Comparison of ENCODE assay signal across 1 cellular context in the genomic region with DNA sequence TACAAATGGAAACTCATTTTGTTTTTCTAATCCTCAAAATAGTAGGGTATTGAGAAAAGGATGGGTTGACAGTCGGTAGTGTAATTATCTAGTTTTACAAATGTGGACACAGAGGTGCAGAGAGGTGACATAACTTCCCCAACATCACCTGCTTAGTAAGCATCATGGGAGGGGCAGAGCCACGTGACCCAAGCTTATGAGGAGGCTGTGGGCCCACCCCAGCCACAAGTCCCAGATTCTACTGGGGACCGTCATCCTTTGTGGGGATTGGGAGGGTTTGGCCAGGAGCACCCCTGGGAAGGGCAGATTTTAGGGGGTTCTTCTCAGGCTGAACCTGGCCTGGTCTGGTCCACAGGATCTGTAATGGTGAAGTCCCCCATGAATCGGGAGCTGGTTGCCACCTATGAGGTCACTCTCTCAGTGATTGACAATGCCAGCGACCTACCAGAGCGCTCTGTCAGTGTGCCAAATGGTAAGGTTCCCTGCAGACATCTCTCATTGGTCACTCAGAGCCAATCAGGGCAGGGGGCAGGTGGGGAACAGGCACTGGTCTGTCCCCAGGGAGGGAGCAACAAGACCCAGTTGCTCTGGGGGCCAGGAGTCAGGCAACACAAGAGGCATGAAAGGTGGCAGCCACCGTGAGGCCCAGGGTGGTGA.
TF ChIP-seq lines count a peak whose summit lies in the region.

No MANE protein-coding gene starts in this region.

TF ChIP-seq in GM23338, 12 proteins besides CTCF, POLR2A, EP300 and RAD21 (continued from another document):
- TF ChIP-seq, protein P1, sequence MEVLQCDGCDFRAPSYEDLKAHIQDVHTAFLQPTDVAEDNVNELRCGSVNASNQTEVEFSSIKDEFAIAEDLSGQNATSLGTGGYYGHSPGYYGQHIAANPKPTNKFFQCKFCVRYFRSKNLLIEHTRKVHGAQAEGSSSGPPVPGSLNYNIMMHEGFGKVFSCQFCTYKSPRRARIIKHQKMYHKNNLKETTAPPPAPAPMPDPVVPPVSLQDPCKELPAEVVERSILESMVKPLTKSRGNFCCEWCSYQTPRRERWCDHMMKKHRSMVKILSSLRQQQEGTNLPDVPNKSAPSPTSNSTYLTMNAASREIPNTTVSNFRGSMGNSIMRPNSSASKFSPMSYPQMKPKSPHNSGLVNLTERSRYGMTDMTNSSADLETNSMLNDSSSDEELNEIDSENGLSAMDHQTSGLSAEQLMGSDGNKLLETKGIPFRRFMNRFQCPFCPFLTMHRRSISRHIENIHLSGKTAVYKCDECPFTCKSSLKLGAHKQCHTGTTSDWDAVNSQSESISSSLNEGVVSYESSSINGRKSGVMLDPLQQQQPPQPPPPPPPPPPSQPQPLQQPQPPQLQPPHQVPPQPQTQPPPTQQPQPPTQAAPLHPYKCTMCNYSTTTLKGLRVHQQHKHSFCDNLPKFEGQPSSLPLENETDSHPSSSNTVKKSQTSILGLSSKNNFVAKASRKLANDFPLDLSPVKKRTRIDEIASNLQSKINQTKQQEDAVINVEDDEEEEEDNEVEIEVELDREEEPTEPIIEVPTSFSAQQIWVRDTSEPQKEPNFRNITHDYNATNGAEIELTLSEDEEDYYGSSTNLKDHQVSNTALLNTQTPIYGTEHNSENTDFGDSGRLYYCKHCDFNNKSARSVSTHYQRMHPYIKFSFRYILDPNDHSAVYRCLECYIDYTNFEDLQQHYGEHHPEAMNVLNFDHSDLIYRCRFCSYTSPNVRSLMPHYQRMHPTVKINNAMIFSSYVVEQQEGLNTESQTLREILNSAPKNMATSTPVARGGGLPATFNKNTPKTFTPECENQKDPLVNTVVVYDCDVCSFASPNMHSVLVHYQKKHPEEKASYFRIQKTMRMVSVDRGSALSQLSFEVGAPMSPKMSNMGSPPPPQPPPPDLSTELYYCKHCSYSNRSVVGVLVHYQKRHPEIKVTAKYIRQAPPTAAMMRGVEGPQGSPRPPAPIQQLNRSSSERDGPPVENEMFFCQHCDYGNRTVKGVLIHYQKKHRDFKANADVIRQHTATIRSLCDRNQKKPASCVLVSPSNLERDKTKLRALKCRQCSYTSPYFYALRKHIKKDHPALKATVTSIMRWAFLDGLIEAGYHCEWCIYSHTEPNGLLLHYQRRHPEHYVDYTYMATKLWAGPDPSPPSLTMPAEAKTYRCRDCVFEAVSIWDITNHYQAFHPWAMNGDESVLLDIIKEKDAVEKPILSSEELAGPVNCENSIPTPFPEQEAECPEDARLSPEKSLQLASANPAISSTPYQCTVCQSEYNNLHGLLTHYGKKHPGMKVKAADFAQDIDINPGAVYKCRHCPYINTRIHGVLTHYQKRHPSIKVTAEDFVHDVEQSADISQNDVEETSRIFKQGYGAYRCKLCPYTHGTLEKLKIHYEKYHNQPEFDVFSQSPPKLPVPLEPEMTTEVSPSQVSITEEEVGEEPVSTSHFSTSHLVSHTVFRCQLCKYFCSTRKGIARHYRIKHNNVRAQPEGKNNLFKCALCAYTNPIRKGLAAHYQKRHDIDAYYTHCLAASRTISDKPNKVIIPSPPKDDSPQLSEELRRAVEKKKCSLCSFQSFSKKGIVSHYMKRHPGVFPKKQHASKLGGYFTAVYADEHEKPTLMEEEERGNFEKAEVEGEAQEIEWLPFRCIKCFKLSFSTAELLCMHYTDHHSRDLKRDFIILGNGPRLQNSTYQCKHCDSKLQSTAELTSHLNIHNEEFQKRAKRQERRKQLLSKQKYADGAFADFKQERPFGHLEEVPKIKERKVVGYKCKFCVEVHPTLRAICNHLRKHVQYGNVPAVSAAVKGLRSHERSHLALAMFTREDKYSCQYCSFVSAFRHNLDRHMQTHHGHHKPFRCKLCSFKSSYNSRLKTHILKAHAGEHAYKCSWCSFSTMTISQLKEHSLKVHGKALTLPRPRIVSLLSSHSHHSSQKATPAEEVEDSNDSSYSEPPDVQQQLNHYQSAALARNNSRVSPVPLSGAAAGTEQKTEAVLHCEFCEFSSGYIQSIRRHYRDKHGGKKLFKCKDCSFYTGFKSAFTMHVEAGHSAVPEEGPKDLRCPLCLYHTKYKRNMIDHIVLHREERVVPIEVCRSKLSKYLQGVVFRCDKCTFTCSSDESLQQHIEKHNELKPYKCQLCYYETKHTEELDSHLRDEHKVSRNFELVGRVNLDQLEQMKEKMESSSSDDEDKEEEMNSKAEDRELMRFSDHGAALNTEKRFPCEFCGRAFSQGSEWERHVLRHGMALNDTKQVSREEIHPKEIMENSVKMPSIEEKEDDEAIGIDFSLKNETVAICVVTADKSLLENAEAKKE (CRISPR knock-in tag; IDR thresholded peaks at IDR 0.05) = no peak
- TF ChIP-seq ZNF114 (CRISPR knock-in tag; IDR thresholded peaks at IDR 0.05) = no peak
- no peak for TF ChIP-seq EZH2phosphoT487 (IDR thresholded peaks at IDR 0.05; ENCODE audit: unreplicated experiment)
- TF ChIP-seq, protein P2, sequence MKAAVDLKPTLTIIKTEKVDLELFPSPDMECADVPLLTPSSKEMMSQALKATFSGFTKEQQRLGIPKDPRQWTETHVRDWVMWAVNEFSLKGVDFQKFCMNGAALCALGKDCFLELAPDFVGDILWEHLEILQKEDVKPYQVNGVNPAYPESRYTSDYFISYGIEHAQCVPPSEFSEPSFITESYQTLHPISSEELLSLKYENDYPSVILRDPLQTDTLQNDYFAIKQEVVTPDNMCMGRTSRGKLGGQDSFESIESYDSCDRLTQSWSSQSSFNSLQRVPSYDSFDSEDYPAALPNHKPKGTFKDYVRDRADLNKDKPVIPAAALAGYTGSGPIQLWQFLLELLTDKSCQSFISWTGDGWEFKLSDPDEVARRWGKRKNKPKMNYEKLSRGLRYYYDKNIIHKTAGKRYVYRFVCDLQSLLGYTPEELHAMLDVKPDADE (IDR thresholded peaks at IDR 0.05) = no peak
- TF ChIP-seq, protein P3, sequence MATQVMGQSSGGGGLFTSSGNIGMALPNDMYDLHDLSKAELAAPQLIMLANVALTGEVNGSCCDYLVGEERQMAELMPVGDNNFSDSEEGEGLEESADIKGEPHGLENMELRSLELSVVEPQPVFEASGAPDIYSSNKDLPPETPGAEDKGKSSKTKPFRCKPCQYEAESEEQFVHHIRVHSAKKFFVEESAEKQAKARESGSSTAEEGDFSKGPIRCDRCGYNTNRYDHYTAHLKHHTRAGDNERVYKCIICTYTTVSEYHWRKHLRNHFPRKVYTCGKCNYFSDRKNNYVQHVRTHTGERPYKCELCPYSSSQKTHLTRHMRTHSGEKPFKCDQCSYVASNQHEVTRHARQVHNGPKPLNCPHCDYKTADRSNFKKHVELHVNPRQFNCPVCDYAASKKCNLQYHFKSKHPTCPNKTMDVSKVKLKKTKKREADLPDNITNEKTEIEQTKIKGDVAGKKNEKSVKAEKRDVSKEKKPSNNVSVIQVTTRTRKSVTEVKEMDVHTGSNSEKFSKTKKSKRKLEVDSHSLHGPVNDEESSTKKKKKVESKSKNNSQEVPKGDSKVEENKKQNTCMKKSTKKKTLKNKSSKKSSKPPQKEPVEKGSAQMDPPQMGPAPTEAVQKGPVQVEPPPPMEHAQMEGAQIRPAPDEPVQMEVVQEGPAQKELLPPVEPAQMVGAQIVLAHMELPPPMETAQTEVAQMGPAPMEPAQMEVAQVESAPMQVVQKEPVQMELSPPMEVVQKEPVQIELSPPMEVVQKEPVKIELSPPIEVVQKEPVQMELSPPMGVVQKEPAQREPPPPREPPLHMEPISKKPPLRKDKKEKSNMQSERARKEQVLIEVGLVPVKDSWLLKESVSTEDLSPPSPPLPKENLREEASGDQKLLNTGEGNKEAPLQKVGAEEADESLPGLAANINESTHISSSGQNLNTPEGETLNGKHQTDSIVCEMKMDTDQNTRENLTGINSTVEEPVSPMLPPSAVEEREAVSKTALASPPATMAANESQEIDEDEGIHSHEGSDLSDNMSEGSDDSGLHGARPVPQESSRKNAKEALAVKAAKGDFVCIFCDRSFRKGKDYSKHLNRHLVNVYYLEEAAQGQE (IDR thresholded peaks at IDR 0.05; ENCODE audit: unreplicated experiment) = no peak
- TF ChIP-seq CREB1 (CRISPR knock-in tag; IDR thresholded peaks at IDR 0.05; ENCODE audit: low read depth) = no peak
- no peak for TF ChIP-seq STAT1 (IDR thresholded peaks at IDR 0.05; ENCODE audit: unreplicated experiment)
- no peak for TF ChIP-seq JUNB (IDR thresholded peaks at IDR 0.05; ENCODE audit: unreplicated experiment)
- TF ChIP-seq EZH2 (IDR thresholded peaks at IDR 0.05; ENCODE audit: low read depth, unreplicated experiment) = no peak
